17 cellular contexts compared by ENCODE assay signal in the genomic region with DNA sequence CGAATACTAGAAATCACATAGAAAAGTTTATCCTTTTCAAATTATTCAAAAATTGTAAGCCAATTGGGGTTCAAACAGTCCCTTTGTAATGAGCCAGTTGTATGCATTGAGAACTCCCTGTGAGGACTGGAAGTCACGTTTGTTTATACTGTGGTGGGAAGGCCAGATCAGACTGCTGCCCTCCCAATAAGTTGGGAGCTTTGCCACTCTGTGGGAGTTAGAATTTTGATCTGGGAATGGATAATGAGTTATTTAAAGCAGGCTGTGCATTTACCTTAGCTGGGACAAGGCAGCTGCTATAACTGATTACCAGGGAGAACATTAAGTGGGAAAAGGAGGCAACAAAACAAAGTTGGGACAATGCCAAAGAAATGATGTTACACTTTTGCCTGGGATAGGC.
"Had no signal": no experiment of that assay in that cellular context is flagged by ENCODE, and none has a peak within 500 bp of the region (broad histone marks: within the 10 kb centered on the region; RNA-seq: fewer than 3 reads in every experiment).

No MANE protein-coding gene starts in this region.

- H3K27ac ChIP-seq: gastrocnemius medialis, neutrophil had no signal

- H3K36me3 ChIP-seq: brain microvascular endothelial cell, gastrocnemius medialis, neutrophil had no signal

- ATAC-seq: gastrocnemius medialis; left lobe of liver; stimulated activated naive CD8-positive, alpha-beta T cell treated with anti-CD3 and anti-CD28 coated beads, Interleukin-15, amount 100 ng/mL, for 72 hours had no signal

- DNase-seq: activated CD4-positive, alpha-beta memory T cell treated with anti-CD3 and anti-CD28 coated beads for 36 hours; activated CD4-positive, alpha-beta T cell treated with anti-CD3 and anti-CD28 coated beads for 1 hour; activated CD8-positive, alpha-beta memory T cell treated with anti-CD3 and anti-CD28 coated beads, Interleukin-2, amount 10 ng/mL, durations not matched to agents 7 days and 5 days; activated effector memory CD4-positive, alpha-beta T cell treated with Interleukin-2 at 50 U/mL for 16 hours; activated T-cell treated with anti-CD3 and anti-CD28 coated beads, Interleukin-2, amount 50 U/mL, for 24 hours; amniotic stem cell; cortex of kidney; effector CD4-positive, alpha-beta T cell; gastrocnemius medialis; stimulated activated CD4-positive, alpha-beta T cell treated with anti-CD3 and anti-CD28 coated beads, Interleukin-1b, Interleukin-23, amount 100 ng/mL, for 48 hours; stimulated activated naive CD8-positive, alpha-beta T cell treated with anti-CD3 and anti-CD28 coated beads, Interleukin-15, amount 100 ng/mL, for 72 hours had no signal

- H3K9me3 Mint-ChIP-seq: activated CD4-positive, alpha-beta memory T cell treated with anti-CD3 and anti-CD28 coated beads for 36 hours; activated naive CD4-positive, alpha-beta T cell treated with anti-CD3 and anti-CD28 coated beads, Interleukin-2, amount 50 U/mL, for 24 hours; activated T-cell treated with anti-CD3 and anti-CD28 coated beads, Interleukin-2, amount 50 U/mL, for 24 hours; central memory CD8-positive, alpha-beta T cell; stimulated activated naive CD8-positive, alpha-beta T cell treated with anti-CD3 and anti-CD28 coated beads, Interleukin-15, amount 100 ng/mL, for 72 hours; type B pancreatic cell had no signal

- H3K4me1 ChIP-seq: gastrocnemius medialis had no signal

- H3K4me1 Mint-ChIP-seq: activated naive CD4-positive, alpha-beta T cell treated with anti-CD3 and anti-CD28 coated beads, Interleukin-2, amount 50 U/mL, for 24 hours; central memory CD8-positive, alpha-beta T cell; stimulated activated naive CD8-positive, alpha-beta T cell treated with anti-CD3 and anti-CD28 coated beads, Interleukin-15, amount 100 ng/mL, for 72 hours had no signal

- H3K27me3 Mint-ChIP-seq: activated CD4-positive, alpha-beta memory T cell treated with anti-CD3 and anti-CD28 coated beads for 36 hours; activated CD8-positive, alpha-beta memory T cell treated with anti-CD3 and anti-CD28 coated beads, Interleukin-2, amount 10 ng/mL, durations not matched to agents 7 days and 5 days; activated naive CD4-positive, alpha-beta T cell treated with anti-CD3 and anti-CD28 coated beads, Interleukin-2, amount 50 U/mL, for 24 hours; activated T-cell treated with anti-CD3 and anti-CD28 coated beads, Interleukin-2, amount 50 U/mL, for 24 hours; central memory CD8-positive, alpha-beta T cell; stimulated activated naive CD8-positive, alpha-beta T cell treated with anti-CD3 and anti-CD28 coated beads, Interleukin-15, amount 100 ng/mL, for 72 hours; type B pancreatic cell had no signal

- H3K27ac Mint-ChIP-seq: activated CD4-positive, alpha-beta memory T cell treated with anti-CD3 and anti-CD28 coated beads for 36 hours; activated CD8-positive, alpha-beta memory T cell treated with anti-CD3 and anti-CD28 coated beads, Interleukin-2, amount 10 ng/mL, durations not matched to agents 7 days and 5 days; activated naive CD4-positive, alpha-beta T cell treated with anti-CD3 and anti-CD28 coated beads, Interleukin-2, amount 50 U/mL, for 24 hours; activated T-cell treated with anti-CD3 and anti-CD28 coated beads, Interleukin-2, amount 50 U/mL, for 24 hours; stimulated activated naive CD8-positive, alpha-beta T cell treated with anti-CD3 and anti-CD28 coated beads, Interleukin-15, amount 100 ng/mL, for 72 hours; type B pancreatic cell had no signal

- H3K4me3 Mint-ChIP-seq: activated CD4-positive, alpha-beta memory T cell treated with anti-CD3 and anti-CD28 coated beads for 36 hours; activated CD8-positive, alpha-beta memory T cell treated with anti-CD3 and anti-CD28 coated beads, Interleukin-2, amount 10 ng/mL, durations not matched to agents 7 days and 5 days; activated naive CD4-positive, alpha-beta T cell treated with anti-CD3 and anti-CD28 coated beads, Interleukin-2, amount 50 U/mL, for 24 hours; activated T-cell treated with anti-CD3 and anti-CD28 coated beads, Interleukin-2, amount 50 U/mL, for 24 hours; central memory CD8-positive, alpha-beta T cell; stimulated activated naive CD8-positive, alpha-beta T cell treated with anti-CD3 and anti-CD28 coated beads, Interleukin-15, amount 100 ng/mL, for 72 hours; type B pancreatic cell had no signal

- H3K9me3 ChIP-seq: gastrocnemius medialis, neutrophil had no signal

- H3K4me3 ChIP-seq: gastrocnemius medialis had no signal

- H3K27me3 ChIP-seq: brain microvascular endothelial cell, gastrocnemius medialis, neutrophil had no signal
